15 cellular contexts compared by ENCODE assay signal in the genomic region with DNA sequence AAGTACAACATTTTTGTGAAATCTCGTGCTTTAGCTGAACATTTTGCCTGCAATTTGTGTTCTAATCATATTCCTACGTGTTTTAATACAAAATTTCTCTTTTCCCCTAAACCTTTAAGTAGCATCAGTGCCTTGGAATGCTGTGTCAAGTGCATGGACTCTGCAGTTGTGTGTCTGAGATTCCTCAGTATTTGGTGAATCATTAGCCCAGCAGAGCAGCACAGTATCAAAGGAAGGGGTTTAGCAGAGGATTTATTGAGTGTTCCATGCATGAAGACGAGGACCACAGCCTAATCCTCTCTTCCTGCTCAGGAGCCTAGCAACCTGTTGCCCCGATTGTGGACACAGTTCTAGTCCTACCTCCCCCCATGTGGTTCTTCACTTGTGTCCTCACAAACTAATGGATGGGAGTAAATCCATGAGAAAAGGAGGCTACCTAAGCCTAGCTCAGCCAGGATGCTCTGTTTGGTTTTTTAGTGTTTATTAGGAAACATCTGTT. TPM values are rescaled to one million over a fixed set of nuclear protein-coding genes. Genes with fewer than 3 reads are reported as not detected.
DNase-seq lines count a peak whose midpoint lies in the region; ATAC-seq and TF ChIP-seq lines count a peak whose summit lies in the region.
"Had no signal": no experiment of that assay in that cellular context is flagged by ENCODE, and none has a peak within 500 bp of the region (broad histone marks: within the 10 kb centered on the region; RNA-seq: fewer than 3 reads in every experiment).

No MANE protein-coding gene starts in this region.

- TF ChIP-seq CTCF in HEK293 (tag by site-specific recombination; IDR thresholded peaks at IDR 0.05) = no peak

- H3K4me1 ChIP-seq in BLaER1 (no peaks in the 10 kb centered on the region), HEK293 (ENCODE audit: control insufficient read depth, insufficient read depth, low read length) (no peaks in the 10 kb centered on the region)

- no peaks in the 10 kb centered on the region for H3K36me3 ChIP-seq in BLaER1
- H3K36me3 ChIP-seq in HEK293 (ENCODE audit: control insufficient read depth in 2 of 2, insufficient read depth in 1 of 2, low read length in 2 of 2) = no peaks in the 10 kb centered on the region

- H3K27ac ChIP-seq in BLaER1 = no peak overlapping the region
- H3K27ac ChIP-seq in HEK293 (ENCODE audit: extremely low read depth, low read depth, low read length) = no peak overlapping the region
- H3K27ac ChIP-seq: GM23248 had no signal

- no peak overlapping the region for H3K4me3 ChIP-seq in BLaER1
- no peak overlapping the region for H3K4me3 ChIP-seq in HEK293 (ENCODE audit: low read depth, low read length)
- H3K4me3 ChIP-seq: GM23248 had no signal

- no peaks in the 10 kb centered on the region for H4K20me1 ChIP-seq in BLaER1

- H3K4me2 ChIP-seq in BLaER1 = peak overlapping the region; percentile 8; the same call in 1 of the 2 replicates

- H3K9ac ChIP-seq in BLaER1 = no peak overlapping the region
- H3K9ac ChIP-seq: GM23248 had no signal

- no peak for ATAC-seq in HG02970 (IDR thresholded peaks at IDR 0.05; ENCODE audit: low FRiP score, unreplicated experiment)
- ATAC-seq: CD8-positive, alpha-beta T cell; HCT116; HepG2 had no signal

- DNase-seq in kidney glomerular epithelial cell (lab: John Stamatoyannopoulos, UW) (peak; percentile 12), renal cortical epithelial cell (ENCODE audit: low read depth) (peak; percentile 39), epidermal melanocyte (ENCODE audit: insufficient read length, low spot score) (no peak), NCI-H2029 (lab: John Stamatoyannopoulos, UW) (no peak)
- DNase-seq: CD8-positive, alpha-beta T cell; COR-L47; DMS153; GM23248 had no signal

- CTCF ChIA-PET in HEK293 (lab: Yijun Ruan, JAX) = interaction anchor here (0.7 to 1.4 kb wide), 2 partner anchors 29 to 1282 kb away, joined by 3 read pairs; partner anchors contain the start of gene PCP4

- H3K9me3 ChIP-seq in BLaER1 (no peaks in the 10 kb centered on the region), HEK293 (ENCODE audit: control insufficient read depth, insufficient read depth, low read depth, low read length) (no peaks in the 10 kb centered on the region)

- POLR2A ChIA-PET in HEK293 (lab: Yijun Ruan, JAX) = no interaction called here

- no peaks in the 10 kb centered on the region for H3K27me3 ChIP-seq in BLaER1

TF ChIP-seq in HEK293, 187 proteins besides CTCF, POLR2A, EP300 and RAD21:
- TF ChIP-seq ZNF148 (tag by site-specific recombination; IDR thresholded peaks at IDR 0.05; ENCODE audit: borderline replicate concordance) (no peak), SCRT2 (tag by site-specific recombination; IDR thresholded peaks at IDR 0.05) (peak; percentile 65; the same call in 1 of the 2 replicates)
TF ChIP-seq in HEK293: peak in this region for 1.

RNA-seq across cellular contexts. Expression of gene PCP4, which starts 29.3 kb away (rescaled TPM):
- total RNA-seq in renal cortical epithelial cell = not detected in 2 replicates
- total RNA-seq: A172; B cell; CD8-positive, alpha-beta T cell; GM23248; HepG2 had no signal

Comparison
In these comparisons a context has a peak if more than half of its experiments do, and no peak if none do; other contexts are left out.
1. DNase-seq: peak in kidney glomerular epithelial cell (single experiment) and renal cortical epithelial cell (single experiment); none in epidermal melanocyte (single experiment) and NCI-H2029 (single experiment).